In genomic region chr3:195542691-195543641, GRCh38 we compare ENCODE assay signal across 8 cellular contexts. TPM values are rescaled to one million over a fixed set of nuclear protein-coding genes. Genes with fewer than 3 reads are reported as not detected.
DNase-seq lines count a peak whose midpoint lies in the region; ATAC-seq and TF ChIP-seq lines count a peak whose summit lies in the region.

TSS of gene PPP1R2 (minus strand) at chr3:195543325. CDS start at chr3:195543025, 300 bp downstream.

- H3K4me3 Mint-ChIP-seq in activated naive CD8-positive, alpha-beta T cell treated with anti-CD3 and anti-CD28 coated beads, Interleukin-2, amount 50 U/mL, for 24 hours: peak within 1 kb of the TSS; percentile 85

- H3K9ac ChIP-seq in trophoblast cell (ENCODE audit: low read length): peak within 1 kb of the TSS; percentile 84

- H3K36me3 Mint-ChIP-seq in activated naive CD8-positive, alpha-beta T cell treated with anti-CD3 and anti-CD28 coated beads, Interleukin-2, amount 50 U/mL, for 24 hours (ENCODE audit: low read depth): peaks cover 24% of the 10 kb centered on the region

- H3K27me3 ChIP-seq in trophoblast cell (ENCODE audit: insufficient read depth, low read length): no peaks in the 10 kb centered on the region
- no peaks in the 10 kb centered on the region for H3K27me3 ChIP-seq in tibial nerve

- H4K12ac ChIP-seq in trophoblast cell (ENCODE audit: low read depth, low read length): peak within 1 kb of the TSS; percentile 70

- no peaks in the 10 kb centered on the region for H3K27me3 Mint-ChIP-seq in activated naive CD8-positive, alpha-beta T cell treated with anti-CD3 and anti-CD28 coated beads, Interleukin-2, amount 50 U/mL, for 24 hours

- H2BK5ac ChIP-seq in trophoblast cell (ENCODE audit: low read depth, low read length, poor library complexity): peak within 1 kb of the TSS; percentile 81

- H3K79me1 ChIP-seq in trophoblast cell (ENCODE audit: low read length): peaks cover 8% of the 10 kb centered on the region

- DNase-seq in GM12864 (ENCODE audit: low read depth) (peak; percentile 62), NCI-H128 (lab: John Stamatoyannopoulos, UW; ENCODE audit: unreplicated experiment) (peak; percentile 86), SW480 (ENCODE audit: low spot score) (peak; percentile 91), Right ventricle myocardium superior (peak; percentile 95), trophoblast cell (peak; percentile 93 to 97), tibial nerve (ENCODE audit: low spot score in 2 of 2) (peak; percentile 88 to 91)
- DNase-seq in activated naive CD8-positive, alpha-beta T cell treated with anti-CD3 and anti-CD28 coated beads, Interleukin-2, amount 50 U/mL, for 24 hours: peak; percentile 94

- no peak for TF ChIP-seq CTCF in GM12864 (IDR thresholded peaks at IDR 0.05; ENCODE audit: low read depth, low read length, missing control alignments)
- TF ChIP-seq CTCF in tibial nerve (IDR thresholded peaks at IDR 0.05): peak in 2 of 5 experiments; percentile 30 to 32

- H2AFZ ChIP-seq in trophoblast cell (ENCODE audit: insufficient read depth, low read length, poor library complexity): peak within 1 kb of the TSS; percentile 91

- H3K9me3 ChIP-seq in trophoblast cell (ENCODE audit: insufficient read depth, low read depth, low read length) (no peaks in the 10 kb centered on the region), tibial nerve (no peaks in the 10 kb centered on the region)

- peak within 1 kb of the TSS; percentile 98 for H3K14ac ChIP-seq in trophoblast cell (ENCODE audit: low read length)

- H3K4me3 ChIP-seq in GM12864 (ENCODE audit: low read depth, low read length) (peak within 1 kb of the TSS; percentile 96), trophoblast cell (ENCODE audit: low read depth, low read length) (peak within 1 kb of the TSS; percentile 97), tibial nerve (peak within 1 kb of the TSS; percentile 56 to 95 (median 82))

- no CpG with 5 or more reads among the region's 105 CpGs for WGBS in trophoblast cell (ENCODE audit: extremely low coverage, insufficient coverage, insufficient read length)
- WGBS in tibial nerve, 2 donors: 0% methylated on average over 70 to 80 of the region's 105 CpGs

- H3K9me3 Mint-ChIP-seq in activated naive CD8-positive, alpha-beta T cell treated with anti-CD3 and anti-CD28 coated beads, Interleukin-2, amount 50 U/mL, for 24 hours: no peaks in the 10 kb centered on the region

- peak; percentile 44 to 99 for TF ChIP-seq EP300 in tibial nerve (IDR thresholded peaks at IDR 0.05)

- peak within 1 kb of the TSS; percentile 55 for H2BK12ac ChIP-seq in trophoblast cell (ENCODE audit: low read length)

- H3K4me1 ChIP-seq in trophoblast cell (ENCODE audit: control insufficient read depth in 1 of 2, insufficient read depth in 2 of 2, low read length in 2 of 2) (peaks cover 19 to 23% of the 10 kb centered on the region in 2 experiments), tibial nerve (peaks cover 0 to 69% (median 26%) of the 10 kb centered on the region in 4 donors)

- H3K4ac ChIP-seq in trophoblast cell (ENCODE audit: low read depth, low read length): peak within 1 kb of the TSS; percentile 96

- TF ChIP-seq POLR2A in tibial nerve (IDR thresholded peaks at IDR 0.05): peak; percentile 73 to 95

- peak; percentile 78 for ATAC-seq in HG02678 (IDR thresholded peaks at IDR 0.05; ENCODE audit: unreplicated experiment)
- ATAC-seq in activated naive CD8-positive, alpha-beta T cell treated with anti-CD3 and anti-CD28 coated beads, Interleukin-2, amount 50 U/mL, for 24 hours: peak; percentile 77
- ATAC-seq in Right ventricle myocardium superior (ENCODE audit: poor library complexity): peak; percentile 95

- peak within 1 kb of the TSS; percentile 85 for H3K27ac Mint-ChIP-seq in activated naive CD8-positive, alpha-beta T cell treated with anti-CD3 and anti-CD28 coated beads, Interleukin-2, amount 50 U/mL, for 24 hours

- peak within 1 kb of the TSS; percentile 75 for H3K4me2 ChIP-seq in trophoblast cell (ENCODE audit: low read length)

- H2AK5ac ChIP-seq in trophoblast cell (ENCODE audit: low read length): peak within 1 kb of the TSS; percentile 88

- no peak within 1 kb of the TSS for H3K23ac ChIP-seq in trophoblast cell (ENCODE audit: low read length)

- H3K36me3 ChIP-seq in trophoblast cell (ENCODE audit: control insufficient read depth in 1 of 2, insufficient read depth in 2 of 2, low read length in 2 of 2) (no peaks in the 10 kb centered on the region), tibial nerve (no peaks in the 10 kb centered on the region)

- H3K4me1 Mint-ChIP-seq in activated naive CD8-positive, alpha-beta T cell treated with anti-CD3 and anti-CD28 coated beads, Interleukin-2, amount 50 U/mL, for 24 hours: peaks cover 73% of the 10 kb centered on the region

- H3K79me2 ChIP-seq in trophoblast cell (ENCODE audit: control insufficient read depth, insufficient read depth, low read length, poor library complexity): peaks cover 10% of the 10 kb centered on the region

- intact Hi-C loops in Right ventricle myocardium superior (cut with DNase I): no loop called here

- H3K27ac ChIP-seq in trophoblast cell (ENCODE audit: low read depth, low read length) (peak within 1 kb of the TSS; percentile 77), tibial nerve (peak within 1 kb of the TSS; percentile 33 to 94 (median 90))

- peak within 1 kb of the TSS; percentile 85 for H4K91ac ChIP-seq in trophoblast cell (ENCODE audit: low read depth, low read length)

- peak within 1 kb of the TSS; percentile 97 for H4K8ac ChIP-seq in trophoblast cell (ENCODE audit: low read depth, low read length)

- peak within 1 kb of the TSS; percentile 91 for H2BK120ac ChIP-seq in trophoblast cell (ENCODE audit: insufficient read depth, low read length, poor library complexity)

- H3K18ac ChIP-seq in trophoblast cell (ENCODE audit: low read length): peak within 1 kb of the TSS; percentile 78

RNA-seq across cellular contexts. Expression of gene PPP1R2, which starts in this region (rescaled TPM):
- total RNA-seq in Right ventricle myocardium superior (28.2 TPM), tibial nerve (10 to 100 TPM; 66.6 to 98.1 (median 87.4) TPM)
- 26.5 and 27.1 TPM in 2 replicates for polyA plus RNA-seq in trophoblast cell (2013)

Comparison
In these comparisons a context has a peak if more than half of its experiments do, and no peak if none do; other contexts are left out.
1. Peak in every context shown above with its lines: DNase-seq, ATAC-seq, H3K4me3 ChIP-seq and H3K27ac ChIP-seq.